ENCODE assay signal across 13 cellular contexts in the genomic region with DNA sequence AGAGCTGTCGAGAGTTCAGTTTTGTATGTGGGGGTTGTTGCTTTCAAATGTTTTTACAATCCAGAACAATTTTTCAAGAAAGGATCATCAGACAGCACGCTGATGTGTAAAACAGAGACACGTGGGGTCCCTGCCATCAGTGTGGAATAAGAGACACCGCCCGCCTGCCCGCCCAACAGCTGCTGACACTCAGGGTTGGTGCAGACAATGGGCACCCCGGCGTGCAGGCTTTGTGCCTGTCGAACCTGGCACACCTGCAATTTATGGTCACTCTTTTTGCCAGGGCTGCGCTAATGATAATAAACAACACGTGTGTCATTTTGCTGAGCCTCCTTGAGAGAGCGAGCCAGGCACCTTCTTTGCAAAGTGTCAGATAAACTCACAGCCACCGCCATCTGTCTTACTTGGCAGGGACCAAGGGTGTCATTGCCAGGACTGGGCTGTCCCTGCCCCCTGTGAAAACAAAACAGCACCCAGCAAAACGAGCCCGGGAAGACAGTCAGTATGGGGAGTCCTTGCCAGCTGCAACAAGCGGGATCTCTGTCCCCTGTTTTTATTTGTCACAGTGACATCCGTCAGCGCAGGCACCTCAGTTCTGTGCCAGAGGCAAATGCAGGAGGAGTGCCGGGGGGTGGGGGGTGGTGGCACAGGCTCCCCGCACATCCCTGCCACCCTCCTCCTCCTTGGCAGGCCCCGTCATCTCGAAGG.
DNase-seq lines count a peak whose midpoint lies in the region; ATAC-seq, FAIRE-seq and TF ChIP-seq lines count a peak whose summit lies in the region.
"Had no signal": no experiment of that assay in that cellular context is flagged by ENCODE, and none has a peak within 500 bp of the region (broad histone marks: within the 10 kb centered on the region; RNA-seq: fewer than 3 reads in every experiment).

No MANE protein-coding gene starts in this region.

- CTCF ChIA-PET in HEK293T (lab: Yijun Ruan, JAX): interaction anchor here (0.5 to 0.8 kb wide), 2 partner anchors 171 to 300 kb away, joined by 3 to 4 read pairs; no protein-coding TSS in a partner anchor

- H3K27me3 ChIP-seq in MG63 (no peaks in the 10 kb centered on the region), dorsolateral prefrontal cortex (peaks cover 0 to 2% (median 0%) of the 10 kb centered on the region in 45 donors), psoas muscle (ENCODE audit: insufficient read depth in 3 of 3, low read length in 2 of 3) (peaks cover 0 to 3% (median 3%) of the 10 kb centered on the region in 3 donors)
- H3K27me3 ChIP-seq: gastroesophageal sphincter had no signal

- peak in 6 of 56 donors; percentile 7 to 21 (median 10) for TF ChIP-seq CTCF in dorsolateral prefrontal cortex (IDR thresholded peaks at IDR 0.05 in 54 of 56, conservative IDR thresholded peaks at IDR 0.05 in 2 of 56; ENCODE audit: low read depth in 1 of 56, partially characterized antibody in 56 of 56)
- no peak for TF ChIP-seq CTCF in psoas muscle (IDR thresholded peaks at IDR 0.05)
- no peak for TF ChIP-seq CTCF in D721Med (IDR thresholded peaks at IDR 0.05; ENCODE audit: insufficient read depth, missing control alignments)

- H3K9me3 ChIP-seq in MG63: no peaks in the 10 kb centered on the region
- no peaks in the 10 kb centered on the region for H3K9me3 ChIP-seq in psoas muscle
- H3K9me3 ChIP-seq: gastroesophageal sphincter had no signal

- intact Hi-C loops in dorsolateral prefrontal cortex (cut with DNase I): loop anchor here in 1 of 2 donors (1.0 to 5.0 kb wide), 3 partner anchors 14 to 97 kb away; no protein-coding TSS in a partner anchor
- intact Hi-C loops in psoas muscle (cut with DNase I): no loop called here

- peak overlapping the region; percentile 28 to 98 (median 89) for H3K27ac ChIP-seq in dorsolateral prefrontal cortex
- H3K27ac ChIP-seq in psoas muscle: no peak overlapping the region
- H3K27ac ChIP-seq: gastroesophageal sphincter had no signal

- POLR2A ChIA-PET in HEK293T (lab: Yijun Ruan, JAX): interaction anchor here (1.4 kb wide), 1 partner anchor 9 kb away, joined by 5 read pairs; no protein-coding TSS in a partner anchor

- no peaks in the 10 kb centered on the region for H3K36me3 ChIP-seq in MG63
- no peaks in the 10 kb centered on the region for H3K36me3 ChIP-seq in psoas muscle (ENCODE audit: insufficient read depth in 1 of 2, low read depth in 1 of 2)
- H3K36me3 ChIP-seq: gastroesophageal sphincter had no signal

- no peak for FAIRE-seq in D721Med (lab: Jason Lieb, UNC)

- no peak overlapping the region for H3K4me3 ChIP-seq in MG63
- H3K4me3 ChIP-seq in dorsolateral prefrontal cortex: peak overlapping the region in 29 of 59 donors; percentile 14 to 56 (median 36)
- no peak overlapping the region for H3K4me3 ChIP-seq in psoas muscle
- H3K4me3 ChIP-seq: gastroesophageal sphincter had no signal

- ATAC-seq in psoas muscle (peak; percentile 43 to 82 (median 78)), GM18520 (IDR thresholded peaks at IDR 0.05; ENCODE audit: unreplicated experiment) (no peak)
- ATAC-seq: gastroesophageal sphincter had no signal

- peak; percentile 22 for DNase-seq in MG63
- peak; percentile 89 for DNase-seq in NCI-H2196 (lab: John Stamatoyannopoulos, UW; ENCODE audit: unreplicated experiment)
- peak; percentile 75 to 95 (median 89) for DNase-seq in dorsolateral prefrontal cortex
- DNase-seq in psoas muscle: no peak
- DNase-seq in HEK293T (ENCODE audit: extremely low spot score): no peak
- DNase-seq in NK-92 treated with Interleukin-12 subunit alpha and Interleukin-12 subunit beta, amount 100 ng/mL, for 24 hours (lab: John Stamatoyannopoulos, UW): no peak
- DNase-seq in D721Med (ENCODE audit: insufficient read length, low spot score): no peak
- DNase-seq: activated CD4-positive, alpha-beta T cell treated with anti-CD3 and anti-CD28 coated beads, Interleukin-2, amount 10 ng/mL, durations not matched to agents 7 days and 5 days; Calu3; NCI-H526; SW 1271 had no signal

- H3K4me1 ChIP-seq in psoas muscle: peaks cover 9% of the 10 kb centered on the region

- 14 to 25% (median 18%) methylated on average over 21 to 22 of the region's 22 CpGs for WGBS in psoas muscle, 3 donors

TF ChIP-seq in HEK293T, 16 proteins besides CTCF, POLR2A, EP300 and RAD21:
- TF ChIP-seq FOXK2 (IDR thresholded peaks at IDR 0.05) (no peak), ARNT (IDR thresholded peaks at IDR 0.05) (no peak), CTBP1 (IDR thresholded peaks at IDR 0.05; ENCODE audit: borderline replicate concordance) (no peak), SP1 (IDR thresholded peaks at IDR 0.05) (no peak), LEF1 (IDR thresholded peaks at IDR 0.05; ENCODE audit: borderline replicate concordance) (no peak), SUZ12 (IDR thresholded peaks at IDR 0.05) (no peak), FOXA1 (IDR thresholded peaks at IDR 0.05) (no peak), FOXM1 (IDR thresholded peaks at IDR 0.05; ENCODE audit: borderline replicate concordance) (no peak), TARDBP (IDR thresholded peaks at IDR 0.05) (no peak), NFRKB (IDR thresholded peaks at IDR 0.05) (no peak), ZNF384 (IDR thresholded peaks at IDR 0.05) (no peak)
- TF ChIP-seq, protein P1, sequence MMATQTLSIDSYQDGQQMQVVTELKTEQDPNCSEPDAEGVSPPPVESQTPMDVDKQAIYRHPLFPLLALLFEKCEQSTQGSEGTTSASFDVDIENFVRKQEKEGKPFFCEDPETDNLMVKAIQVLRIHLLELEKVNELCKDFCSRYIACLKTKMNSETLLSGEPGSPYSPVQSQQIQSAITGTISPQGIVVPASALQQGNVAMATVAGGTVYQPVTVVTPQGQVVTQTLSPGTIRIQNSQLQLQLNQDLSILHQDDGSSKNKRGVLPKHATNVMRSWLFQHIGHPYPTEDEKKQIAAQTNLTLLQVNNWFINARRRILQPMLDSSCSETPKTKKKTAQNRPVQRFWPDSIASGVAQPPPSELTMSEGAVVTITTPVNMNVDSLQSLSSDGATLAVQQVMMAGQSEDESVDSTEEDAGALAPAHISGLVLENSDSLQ (IDR thresholded peaks at IDR 0.05): no peak

Comparison
In these comparisons a context has a peak if more than half of its experiments do, and no peak if none do; other contexts are left out.
1. DNase-seq: peak in MG63 (single experiment), NCI-H2196 (single experiment) and dorsolateral prefrontal cortex (10 of 10); none in psoas muscle (0 of 2), HEK293T (single experiment), NK-92 treated with Interleukin-12 subunit alpha and Interleukin-12 subunit beta, amount 100 ng/mL, for 24 hours (single experiment) and D721Med (single experiment).